Comparison of ENCODE assay signal across 1 cellular context in genomic region chr12:94099191-94099983, GRCh38.
TF ChIP-seq lines count a peak whose summit lies in the region.

No MANE protein-coding gene starts in this region.

TF ChIP-seq in K562, 482 proteins besides CTCF, POLR2A, EP300 and RAD21 (continued from another document and continues in another):
- no peak for TF ChIP-seq MYBL2 (IDR thresholded peaks at IDR 0.05; ENCODE audit: low read depth)
- TF ChIP-seq MYBL2 (CRISPR knock-in tag; IDR thresholded peaks at IDR 0.05; ENCODE audit: borderline replicate concordance): no peak
- no peak for TF ChIP-seq HMGN3 (IDR thresholded peaks at IDR 0.05; ENCODE audit: borderline replicate concordance, extremely low read depth, insufficient read length, low read depth, low read length)
- no peak for TF ChIP-seq KAT2B (IDR thresholded peaks at IDR 0.05; ENCODE audit: low read depth, low read length)
- TF ChIP-seq CBFA2T3 (IDR thresholded peaks at IDR 0.05): peak; percentile 67
- TF ChIP-seq NR2F6 (CRISPR knock-in tag; IDR thresholded peaks at IDR 0.05): no peak
- no peak for TF ChIP-seq BCL6 (CRISPR knock-in tag; IDR thresholded peaks at IDR 0.05)
- TF ChIP-seq NRF1 (conservative IDR thresholded peaks at IDR 0.05 in 1 of 2, IDR thresholded peaks at IDR 0.05 in 1 of 2): no peak
- no peak for TF ChIP-seq HNRNPK (IDR thresholded peaks at IDR 0.05; ENCODE audit: low read depth, low read length, poor library complexity, severe bottlenecking)
- TF ChIP-seq SRSF3 (IDR thresholded peaks at IDR 0.05; ENCODE audit: insufficient read depth, low read length): no peak
- no peak for TF ChIP-seq ZNF143 (CRISPR knock-in tag; IDR thresholded peaks at IDR 0.05)
- TF ChIP-seq CCAR2 (IDR thresholded peaks at IDR 0.05; ENCODE audit: low read depth, low read length): no peak
- TF ChIP-seq ARID2 (IDR thresholded peaks at IDR 0.05): no peak
- TF ChIP-seq GTF2F1 (IDR thresholded peaks at IDR 0.05; ENCODE audit: low read depth, low read length): no peak
- TF ChIP-seq ZNF408 (CRISPR knock-in tag; IDR thresholded peaks at IDR 0.05; ENCODE audit: low read depth): no peak
- no peak for TF ChIP-seq PTBP1 (IDR thresholded peaks at IDR 0.05; ENCODE audit: low read depth, low read length)
- no peak for TF ChIP-seq ATF1 (CRISPR knock-in tag; IDR thresholded peaks at IDR 0.05)
- TF ChIP-seq ATF1 (tag; IDR thresholded peaks at IDR 0.05): no peak
- TF ChIP-seq POLR2H (tag; IDR thresholded peaks at IDR 0.05; ENCODE audit: low read depth): no peak
- TF ChIP-seq RBBP5 (IDR thresholded peaks at IDR 0.05; ENCODE audit: borderline replicate concordance, insufficient read depth, low read length, poor library complexity, severe bottlenecking): no peak
- no peak for TF ChIP-seq BACH1 (tag; IDR thresholded peaks at IDR 0.05)
- no peak for TF ChIP-seq SMARCE1 (IDR thresholded peaks at IDR 0.05)
- no peak for TF ChIP-seq ASH1L (IDR thresholded peaks at IDR 0.05; ENCODE audit: borderline replicate concordance, low read depth, partially characterized antibody)
- TF ChIP-seq STAG1 (CRISPR knock-in tag; IDR thresholded peaks at IDR 0.05; ENCODE audit: borderline replicate concordance): no peak
- TF ChIP-seq SPI1 (IDR thresholded peaks at IDR 0.05; ENCODE audit: borderline replicate concordance, low read depth, low read length): no peak
- no peak for TF ChIP-seq IRF2 (CRISPR knock-in tag; IDR thresholded peaks at IDR 0.05)
- TF ChIP-seq GABPA (tag; conservative IDR thresholded peaks at IDR 0.05; ENCODE audit: low read depth): no peak; the same call in 1 of the 2 replicates
- TF ChIP-seq SRF (CRISPR knock-in tag; IDR thresholded peaks at IDR 0.05): peak in 1 of 2 experiments; percentile 81; a peak in 2 of 4 replicates
- no peak for TF ChIP-seq MXI1 (IDR thresholded peaks at IDR 0.05; ENCODE audit: low read depth, low read length)
- no peak for TF ChIP-seq ZKSCAN8 (CRISPR knock-in tag; IDR thresholded peaks at IDR 0.05)
- no peak for TF ChIP-seq GTF2A2 (tag; IDR thresholded peaks at IDR 0.05)
- peak; percentile 12; the same call in 1 of the 2 replicates for TF ChIP-seq SOX6 (IDR thresholded peaks at IDR 0.05)
- 0 out of 2 replicates have a peak, but pooled peaks have one; percentile 7 for TF ChIP-seq POLR2G (IDR thresholded peaks at IDR 0.05; ENCODE audit: low read depth, low read length)
- TF ChIP-seq, protein P1, sequence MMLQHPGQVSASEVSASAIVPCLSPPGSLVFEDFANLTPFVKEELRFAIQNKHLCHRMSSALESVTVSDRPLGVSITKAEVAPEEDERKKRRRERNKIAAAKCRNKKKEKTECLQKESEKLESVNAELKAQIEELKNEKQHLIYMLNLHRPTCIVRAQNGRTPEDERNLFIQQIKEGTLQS (IDR thresholded peaks at IDR 0.05): no peak
- TF ChIP-seq, protein P1 (CRISPR knock-in tag; conservative IDR thresholded peaks at IDR 0.05): no peak
- TF ChIP-seq MEIS2 (IDR thresholded peaks at IDR 0.05; ENCODE audit: partially characterized antibody): peak; percentile 55
- no peak for TF ChIP-seq ZNF121 (CRISPR knock-in tag; conservative IDR thresholded peaks at IDR 0.05)
- no peak for TF ChIP-seq MBD1 (CRISPR knock-in tag; IDR thresholded peaks at IDR 0.05)
- no peak for TF ChIP-seq NFRKB (IDR thresholded peaks at IDR 0.05; ENCODE audit: low read depth)
- TF ChIP-seq EWSR1 (IDR thresholded peaks at IDR 0.05; ENCODE audit: borderline replicate concordance, low read depth, partially characterized antibody): no peak
- no peak for TF ChIP-seq ZNF586 (CRISPR knock-in tag; conservative IDR thresholded peaks at IDR 0.05)
- peak in 1 of 2 experiments; percentile 31; a peak in 1 of 4 replicates for TF ChIP-seq HDAC1 (IDR thresholded peaks at IDR 0.05)
- TF ChIP-seq TRIM25 (IDR thresholded peaks at IDR 0.05; ENCODE audit: borderline replicate concordance): no peak
- no peak for TF ChIP-seq ZNF318 (IDR thresholded peaks at IDR 0.05; ENCODE audit: borderline replicate concordance in 1 of 2, low read depth in 1 of 2)
- TF ChIP-seq YY1 (IDR thresholded peaks at IDR 0.05; ENCODE audit: borderline replicate concordance in 1 of 3, control insufficient read depth in 1 of 3, extremely low read depth in 1 of 3, insufficient read depth in 3 of 3, insufficient read length in 1 of 3, insufficient replicate concordance in 2 of 3, low read depth in 1 of 3, low read length in 2 of 3): no peak
- TF ChIP-seq JUND (IDR thresholded peaks at IDR 0.05; ENCODE audit: borderline replicate concordance, low read depth, low read length): peak; percentile 55
- TF ChIP-seq JUND (tag; IDR thresholded peaks at IDR 0.05; ENCODE audit: borderline replicate concordance, low read depth, low read length): no peak; the same call in 2 of the 3 replicates
- no peak for TF ChIP-seq ZNF347 (CRISPR knock-in tag; IDR thresholded peaks at IDR 0.05; ENCODE audit: low read depth)
- no peak for TF ChIP-seq ZNF212 (CRISPR knock-in tag; IDR thresholded peaks at IDR 0.05)
- no peak for TF ChIP-seq TCF7 (IDR thresholded peaks at IDR 0.05; ENCODE audit: borderline replicate concordance)
- 0 out of 2 replicates have a peak, but pooled peaks have one; percentile 28 for TF ChIP-seq FOXP1 (CRISPR knock-in tag; IDR thresholded peaks at IDR 0.05)
- TF ChIP-seq TBL1XR1 (IDR thresholded peaks at IDR 0.05; ENCODE audit: low read length in 2 of 2): 0 out of 4 replicates have a peak, but pooled peaks of 1 of the 2 experiments have one; percentile 28
- TF ChIP-seq CBX1 (IDR thresholded peaks at IDR 0.05; ENCODE audit: low read depth): no peak
- no peak for TF ChIP-seq PCBP2 (IDR thresholded peaks at IDR 0.05; ENCODE audit: low read depth, low read length, poor library complexity, severe bottlenecking)
- TF ChIP-seq ZNF589 (CRISPR knock-in tag; IDR thresholded peaks at IDR 0.05; ENCODE audit: low read depth): no peak
- no peak for TF ChIP-seq CBFB (CRISPR knock-in tag; IDR thresholded peaks at IDR 0.05)
- TF ChIP-seq HBP1 (CRISPR knock-in tag; IDR thresholded peaks at IDR 0.05): no peak
- TF ChIP-seq CEBPG (CRISPR knock-in tag; IDR thresholded peaks at IDR 0.05): peak; percentile 7; the same call in 1 of the 2 replicates
- TF ChIP-seq CEBPG (tag; conservative IDR thresholded peaks at IDR 0.05 in 1 of 2, IDR thresholded peaks at IDR 0.05 in 1 of 2): no peak
- TF ChIP-seq MAZ (CRISPR knock-in tag; conservative IDR thresholded peaks at IDR 0.05 in 1 of 2, IDR thresholded peaks at IDR 0.05 in 1 of 2): peak in 1 of 2 experiments; percentile 45; a peak in 1 of 4 replicates
- peak; percentile 67 for TF ChIP-seq CBFA2T2 (conservative IDR thresholded peaks at IDR 0.05)
- no peak for TF ChIP-seq PHB2 (IDR thresholded peaks at IDR 0.05; ENCODE audit: low read depth)
- no peak for TF ChIP-seq BRD9 (IDR thresholded peaks at IDR 0.05; ENCODE audit: low read depth, partially characterized antibody)
- no peak for TF ChIP-seq GATAD2B (IDR thresholded peaks at IDR 0.05; ENCODE audit: borderline replicate concordance)
